8 cellular contexts compared by ENCODE assay signal in the genomic region with DNA sequence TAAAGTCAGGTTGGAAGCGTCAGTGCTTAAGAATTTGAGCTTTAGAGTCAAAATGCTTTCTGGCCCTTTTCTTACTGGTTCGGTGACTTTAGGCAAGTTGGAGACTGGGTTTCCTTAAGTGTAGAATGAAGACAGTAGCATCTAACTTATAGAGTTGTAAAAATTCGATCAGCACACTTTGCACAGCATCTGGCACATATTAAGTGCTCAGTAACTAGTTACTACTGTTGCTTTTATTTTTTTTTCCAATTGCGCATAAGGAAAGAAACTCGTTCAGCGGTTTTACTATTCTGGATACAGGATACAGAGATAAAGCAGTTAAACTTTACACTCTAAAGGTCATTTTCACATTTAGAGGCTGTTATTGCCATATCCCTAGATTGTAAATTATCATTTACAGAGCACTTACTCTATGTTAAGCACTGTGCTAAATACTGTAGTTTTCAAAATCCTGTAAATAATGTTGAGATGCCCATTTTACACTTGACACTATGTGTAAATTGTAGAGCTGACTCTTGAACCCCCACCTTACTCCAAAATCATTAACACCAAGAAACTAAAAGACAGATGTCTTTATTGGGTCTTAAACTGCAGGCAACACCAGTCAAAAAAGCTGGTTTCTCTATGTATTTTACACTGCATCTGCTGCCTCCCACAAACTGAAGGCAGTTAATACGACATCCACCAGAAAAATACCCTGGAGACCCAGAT. TPM values are rescaled to one million over a fixed set of nuclear protein-coding genes. Genes with fewer than 3 reads are reported as not detected.
DNase-seq lines count a peak whose midpoint lies in the region; ATAC-seq and TF ChIP-seq lines count a peak whose summit lies in the region.

No MANE protein-coding gene starts in this region.

- H3F3A ChIP-seq in OCI-LY1 (ENCODE audit: insufficient read depth, low read length) (peaks cover 34% of the 10 kb centered on the region), neural cell (ENCODE audit: insufficient read depth, low read length, poor library complexity, severe bottlenecking) (peaks cover 10% of the 10 kb centered on the region)

- H3K79me2 ChIP-seq in OCI-LY1 (ENCODE audit: insufficient read depth, low read length) (no peaks in the 10 kb centered on the region; the same call in 1 of the 2 replicates), neural cell (replicated peaks; ENCODE audit: insufficient read depth, low read length) (peaks cover 14% of the 10 kb centered on the region)

- peak overlapping the region; percentile 87 for H3K4me3 ChIP-seq in OCI-LY1 (ENCODE audit: low read depth, low read length, poor library complexity, severe bottlenecking)
- H3K4me3 ChIP-seq in duodenal mucosa (ENCODE audit: low read depth in 1 of 2, low read length in 2 of 2) = peak overlapping the region; percentile 83 to 98
- peak overlapping the region; percentile 79 for H3K4me3 ChIP-seq in neural cell (ENCODE audit: low read length)

- TF ChIP-seq CTCF in CD14-positive monocyte (IDR thresholded peaks at IDR 0.05) (no peak), OCI-LY1 (IDR thresholded peaks at IDR 0.05; ENCODE audit: low read length) (no peak), neural cell (IDR thresholded peaks at IDR 0.05; ENCODE audit: poor library complexity, severe bottlenecking) (no peak)

- peak overlapping the region; percentile 76 for H3K27ac ChIP-seq in OCI-LY1 (ENCODE audit: low read depth, low read length, poor library complexity, severe bottlenecking)
- H3K27ac ChIP-seq in duodenal mucosa (ENCODE audit: low read depth, low read length) = peak overlapping the region; percentile 88
- H3K27ac ChIP-seq in neural cell (ENCODE audit: low read length) = peak overlapping the region; percentile 79

- intact Hi-C loops in CD14-positive monocyte (cut with micrococcal nuclease) = loop anchor here (5.0 kb wide), 2 partner anchors 32 to 37 kb away; no protein-coding TSS in a partner anchor

- peaks cover 45 to 49% of the 10 kb centered on the region in 2 donors for H3K36me3 Mint-ChIP-seq in CD14-positive monocyte

- DNase-seq in CD14-positive monocyte (ENCODE audit: low spot score) (no peak), HuH-7.5 (ENCODE audit: low spot score) (no peak)

- H3K9me2 ChIP-seq in OCI-LY1 (ENCODE audit: low read depth, low read length) = no peaks in the 10 kb centered on the region
- no peaks in the 10 kb centered on the region for H3K9me2 ChIP-seq in neural cell (ENCODE audit: insufficient read depth, low read length)

- no peak for TF ChIP-seq EP300 in neural cell (conservative IDR thresholded peaks at IDR 0.05; ENCODE audit: poor library complexity, severe bottlenecking)

- H3K4me2 ChIP-seq in OCI-LY1 (ENCODE audit: low read length) (peak overlapping the region; percentile 99), neural cell (ENCODE audit: low read length) (peak overlapping the region; percentile 87)

- H3K9me3 ChIP-seq in OCI-LY1 (ENCODE audit: low read length) (no peaks in the 10 kb centered on the region), duodenal mucosa (ENCODE audit: control insufficient read depth in 1 of 2, low read length in 2 of 2) (no peaks in the 10 kb centered on the region), neural cell (ENCODE audit: low read length) (no peaks in the 10 kb centered on the region)

- peaks cover 0 to 4% (median 3%) of the 10 kb centered on the region in 3 donors for H3K27me3 Mint-ChIP-seq in CD14-positive monocyte (ENCODE audit: low read depth in 3 of 3)

- H3K27ac Mint-ChIP-seq in CD14-positive monocyte = peak overlapping the region; percentile 92 to 97 (median 95)

- no peaks in the 10 kb centered on the region for H3K27me3 ChIP-seq in OCI-LY1 (ENCODE audit: insufficient read depth, low read length)
- no peaks in the 10 kb centered on the region for H3K27me3 ChIP-seq in duodenal mucosa (ENCODE audit: control insufficient read depth in 1 of 2, insufficient read depth in 2 of 2, low read length in 2 of 2)
- H3K27me3 ChIP-seq in neural cell (ENCODE audit: insufficient read depth, low read depth, low read length) = no peaks in the 10 kb centered on the region

- peaks cover 50% of the 10 kb centered on the region for H3K36me3 ChIP-seq in OCI-LY1 (ENCODE audit: insufficient read depth, low read length)
- peaks cover 34 to 41% of the 10 kb centered on the region in 2 donors for H3K36me3 ChIP-seq in duodenal mucosa (ENCODE audit: control insufficient read depth in 1 of 2, insufficient read depth in 2 of 2, low read length in 2 of 2)
- H3K36me3 ChIP-seq in neural cell (ENCODE audit: insufficient read depth, low read length) = peaks cover 9% of the 10 kb centered on the region

- H3K4me3 Mint-ChIP-seq in CD14-positive monocyte = peak overlapping the region; percentile 96 to 99

- peak overlapping the region; percentile 90 for H3K9ac ChIP-seq in OCI-LY1 (ENCODE audit: low read length)
- peak overlapping the region; percentile 95 for H3K9ac ChIP-seq in duodenal mucosa (ENCODE audit: low read depth in 1 of 2, low read length in 2 of 2)
- H3K9ac ChIP-seq in neural cell (ENCODE audit: low read length) = peak overlapping the region; percentile 83

- no peak for TF ChIP-seq RAD21 in neural cell (conservative IDR thresholded peaks at IDR 0.05)

- no peaks in the 10 kb centered on the region for H3K9me3 Mint-ChIP-seq in CD14-positive monocyte

- H2AFZ ChIP-seq in OCI-LY1 (ENCODE audit: low read length) = no peak overlapping the region
- H2AFZ ChIP-seq in neural cell (ENCODE audit: low read depth, low read length) = peak overlapping the region; percentile 78

- no peaks in the 10 kb centered on the region for H4K20me1 ChIP-seq in OCI-LY1 (ENCODE audit: insufficient read depth, low read length)
- H4K20me1 ChIP-seq in neural cell (ENCODE audit: insufficient read depth) = no peaks in the 10 kb centered on the region

- ATAC-seq in GM21825 (IDR thresholded peaks at IDR 0.05; ENCODE audit: unreplicated experiment) (no peak), GM19455 (IDR thresholded peaks at IDR 0.05; ENCODE audit: unreplicated experiment) (no peak), HG03280 (IDR thresholded peaks at IDR 0.05; ENCODE audit: unreplicated experiment) (no peak)

- H3K4me1 ChIP-seq in OCI-LY1 (ENCODE audit: insufficient read depth, low read length, severe bottlenecking) = peaks cover 29% of the 10 kb centered on the region
- peaks cover 23 to 26% of the 10 kb centered on the region in 2 donors for H3K4me1 ChIP-seq in duodenal mucosa (ENCODE audit: control insufficient read depth in 1 of 2, insufficient read depth in 2 of 2, low read length in 2 of 2)

- H3K4me1 Mint-ChIP-seq in CD14-positive monocyte = peaks cover 32% of the 10 kb centered on the region

TF ChIP-seq in neural cell, 6 proteins besides CTCF, POLR2A, EP300 and RAD21:
- no peak for TF ChIP-seq POLR2AphosphoS5 (IDR thresholded peaks at IDR 0.05)
- TF ChIP-seq, protein P1, sequence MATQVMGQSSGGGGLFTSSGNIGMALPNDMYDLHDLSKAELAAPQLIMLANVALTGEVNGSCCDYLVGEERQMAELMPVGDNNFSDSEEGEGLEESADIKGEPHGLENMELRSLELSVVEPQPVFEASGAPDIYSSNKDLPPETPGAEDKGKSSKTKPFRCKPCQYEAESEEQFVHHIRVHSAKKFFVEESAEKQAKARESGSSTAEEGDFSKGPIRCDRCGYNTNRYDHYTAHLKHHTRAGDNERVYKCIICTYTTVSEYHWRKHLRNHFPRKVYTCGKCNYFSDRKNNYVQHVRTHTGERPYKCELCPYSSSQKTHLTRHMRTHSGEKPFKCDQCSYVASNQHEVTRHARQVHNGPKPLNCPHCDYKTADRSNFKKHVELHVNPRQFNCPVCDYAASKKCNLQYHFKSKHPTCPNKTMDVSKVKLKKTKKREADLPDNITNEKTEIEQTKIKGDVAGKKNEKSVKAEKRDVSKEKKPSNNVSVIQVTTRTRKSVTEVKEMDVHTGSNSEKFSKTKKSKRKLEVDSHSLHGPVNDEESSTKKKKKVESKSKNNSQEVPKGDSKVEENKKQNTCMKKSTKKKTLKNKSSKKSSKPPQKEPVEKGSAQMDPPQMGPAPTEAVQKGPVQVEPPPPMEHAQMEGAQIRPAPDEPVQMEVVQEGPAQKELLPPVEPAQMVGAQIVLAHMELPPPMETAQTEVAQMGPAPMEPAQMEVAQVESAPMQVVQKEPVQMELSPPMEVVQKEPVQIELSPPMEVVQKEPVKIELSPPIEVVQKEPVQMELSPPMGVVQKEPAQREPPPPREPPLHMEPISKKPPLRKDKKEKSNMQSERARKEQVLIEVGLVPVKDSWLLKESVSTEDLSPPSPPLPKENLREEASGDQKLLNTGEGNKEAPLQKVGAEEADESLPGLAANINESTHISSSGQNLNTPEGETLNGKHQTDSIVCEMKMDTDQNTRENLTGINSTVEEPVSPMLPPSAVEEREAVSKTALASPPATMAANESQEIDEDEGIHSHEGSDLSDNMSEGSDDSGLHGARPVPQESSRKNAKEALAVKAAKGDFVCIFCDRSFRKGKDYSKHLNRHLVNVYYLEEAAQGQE (IDR thresholded peaks at IDR 0.05; ENCODE audit: borderline replicate concordance) = no peak
- no peak for TF ChIP-seq MXI1 (conservative IDR thresholded peaks at IDR 0.05; ENCODE audit: poor library complexity, severe bottlenecking)
- TF ChIP-seq EZH2 (IDR thresholded peaks at IDR 0.05; ENCODE audit: borderline replicate concordance, insufficient read depth, low read length, poor library complexity, severe bottlenecking) = no peak
- TF ChIP-seq SMC3 (conservative IDR thresholded peaks at IDR 0.05; ENCODE audit: poor library complexity) = no peak
- no peak for TF ChIP-seq TAF1 (IDR thresholded peaks at IDR 0.05; ENCODE audit: low read depth)

RNA-seq across cellular contexts. Expression of a gene that starts 0.9 kb away (rescaled TPM):
- polyA plus RNA-seq in CD14-positive monocyte (100 to 1,000 TPM; 352 to 448 TPM), neural cell (514 and 557 TPM in 2 replicates)
- 60.4 and 67.0 TPM in 2 replicates for polyA minus RNA-seq in neural cell

RNA-seq across cellular contexts. Expression of a gene that starts 0.9 kb away (rescaled TPM):
- 10 to 100 TPM; 18.1 to 19.2 TPM for polyA plus RNA-seq in CD14-positive monocyte
- 55.2 and 67.0 TPM in 2 replicates for polyA plus RNA-seq in neural cell
- polyA minus RNA-seq in neural cell = 44.9 and 50.4 TPM in 2 replicates

RNA-seq across cellular contexts. Expression of a gene that starts 35.4 kb away (rescaled TPM):
- polyA plus RNA-seq in CD14-positive monocyte (100 to 1,000 TPM; 167 to 210 TPM), neural cell (148 and 183 TPM in 2 replicates)
- 75.7 and 89.3 TPM in 2 replicates for polyA minus RNA-seq in neural cell

RNA-seq across cellular contexts. Expression of a gene that starts 35.4 kb away (rescaled TPM):
- polyA plus RNA-seq in CD14-positive monocyte (10 to 100 TPM; 21.5 to 30.4 TPM), neural cell (53.9 and 66.0 TPM in 2 replicates)
- polyA minus RNA-seq in neural cell = 142 and 160 TPM in 2 replicates

RNA-seq across cellular contexts. Expression of a gene that starts 42.0 kb away (rescaled TPM):
- polyA plus RNA-seq in CD14-positive monocyte (10 to 100 TPM; 89.5 to 98.0 TPM), neural cell (750 and 839 TPM in 2 replicates)
- polyA minus RNA-seq in neural cell = 567 and 581 TPM in 2 replicates
